ENCODE assay signal across 1 cellular context in genomic region chr3:152943645-152944044, GRCh38.
A peak's percentile ranks its signal among the peaks of the same experiment; 100 is the strongest.
TF ChIP-seq lines count a peak whose summit lies in the region.

No MANE protein-coding gene starts in this region.

TF ChIP-seq in HCT116, 20 proteins besides CTCF, POLR2A, EP300 and RAD21 (continued from another document):
- no peak for TF ChIP-seq ZBTB33 (IDR thresholded peaks at IDR 0.05; ENCODE audit: extremely low read depth, insufficient replicate concordance, low read length)
- peak; percentile 91 for TF ChIP-seq EGR1 (IDR thresholded peaks at IDR 0.05; ENCODE audit: low read depth)
- TF ChIP-seq SIN3A (IDR thresholded peaks at IDR 0.05; ENCODE audit: low read depth) = no peak
- 0 out of 2 replicates have a peak, but pooled peaks have one; percentile 33 for TF ChIP-seq POLR2AphosphoS5 (IDR thresholded peaks at IDR 0.05; ENCODE audit: low read depth, low read length)
- no peak for TF ChIP-seq TCF7L2 (IDR thresholded peaks at IDR 0.05; ENCODE audit: borderline replicate concordance, extremely low read depth, insufficient read depth, insufficient read length)
- TF ChIP-seq SP1 (IDR thresholded peaks at IDR 0.05; ENCODE audit: low read depth) = peak; percentile 68
- no peak for TF ChIP-seq ZNF274 (IDR thresholded peaks at IDR 0.05; ENCODE audit: low read depth, low read length)
- no peak for TF ChIP-seq YY1 (IDR thresholded peaks at IDR 0.05; ENCODE audit: extremely low read depth, insufficient replicate concordance, low read depth, low read length)
- peak; percentile 52 for TF ChIP-seq JUND (IDR thresholded peaks at IDR 0.05)
- TF ChIP-seq CBX3 (IDR thresholded peaks at IDR 0.05; ENCODE audit: low read depth) = peak; percentile 84
- TF ChIP-seq ELF1 (IDR thresholded peaks at IDR 0.05; ENCODE audit: borderline replicate concordance, low read depth) = peak; percentile 43; the same call in 1 of the 2 replicates
- no peak for TF ChIP-seq EZH2 (IDR thresholded peaks at IDR 0.05)
- TF ChIP-seq FOSL1 (IDR thresholded peaks at IDR 0.05; ENCODE audit: low read depth) = peak; percentile 33; the same call in 1 of the 2 replicates
- no peak for TF ChIP-seq ATF3 (IDR thresholded peaks at IDR 0.05)
- TF ChIP-seq SRF (IDR thresholded peaks at IDR 0.05; ENCODE audit: low read depth) = peak; percentile 61; the same call in 1 of the 2 replicates
- TF ChIP-seq ZFX (IDR thresholded peaks at IDR 0.05) = no peak
- TF ChIP-seq REST (IDR thresholded peaks at IDR 0.05; ENCODE audit: low read depth) = no peak
